ENCODE assay signal across 8 cellular contexts in the genomic region with DNA sequence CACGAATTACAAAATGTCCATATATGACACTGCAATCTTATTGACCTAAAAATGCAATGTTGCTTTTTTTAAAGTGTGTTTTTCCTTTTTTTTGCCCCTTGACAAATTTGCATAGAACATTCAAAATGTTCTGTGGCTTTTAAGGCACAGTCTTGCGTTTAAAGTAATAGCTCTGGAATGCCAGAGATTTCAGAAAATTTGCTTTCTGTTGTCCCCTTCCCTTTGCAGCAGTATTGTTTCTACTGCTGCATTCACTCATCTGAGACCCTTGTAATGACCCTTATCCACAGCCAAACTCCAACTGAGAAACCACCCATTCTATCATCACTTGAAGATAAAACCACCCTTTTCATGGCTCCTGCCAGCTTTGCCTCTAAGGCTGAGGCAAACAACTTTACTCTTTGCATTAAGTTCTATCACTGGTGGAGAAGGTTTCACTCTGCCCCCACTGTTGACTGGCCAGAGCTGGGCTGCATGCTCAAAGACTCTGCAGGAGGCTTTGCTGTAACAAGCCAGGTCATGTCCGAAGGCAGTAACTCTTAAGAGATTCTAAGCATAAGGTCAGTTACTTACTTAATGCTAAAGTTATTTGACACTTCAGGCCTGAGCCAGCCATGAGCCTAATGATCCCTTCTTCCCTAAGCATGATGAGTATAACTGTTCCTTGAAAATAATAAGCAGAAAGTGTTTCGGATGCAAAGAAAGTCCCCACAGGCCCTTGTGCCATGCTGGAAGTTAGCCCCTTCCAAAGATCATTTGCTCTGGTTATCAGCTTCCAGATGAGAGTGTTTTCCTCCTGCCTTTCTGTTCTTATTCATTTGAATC.
A peak's percentile ranks its signal among the peaks of the same experiment; 100 is the strongest.
DNase-seq lines count a peak whose midpoint lies in the region; ATAC-seq and TF ChIP-seq lines count a peak whose summit lies in the region.

No MANE protein-coding gene starts in this region.

- no peaks in the 10 kb centered on the region for H3K9me3 ChIP-seq in adipocyte (ENCODE audit: control insufficient read depth, low read length)

- no peaks in the 10 kb centered on the region for H3K27me3 ChIP-seq in adipocyte (replicated peaks; ENCODE audit: control insufficient read depth, insufficient read depth, low read length)

- H3K36me3 Mint-ChIP-seq in glutamatergic neuron (ENCODE audit: unreplicated experiment) (no peaks in the 10 kb centered on the region), osteocyte (ENCODE audit: unreplicated experiment) (no peaks in the 10 kb centered on the region)
- peaks cover 0 to 11% of the 10 kb centered on the region in 2 donors for H3K36me3 Mint-ChIP-seq in activated naive CD4-positive, alpha-beta T cell treated with anti-CD3 and anti-CD28 coated beads, Interleukin-2, amount 50 U/mL, for 72 hours
- peaks cover 7% of the 10 kb centered on the region for H3K36me3 Mint-ChIP-seq in activated CD8-positive, alpha-beta memory T cell treated with anti-CD3 and anti-CD28 coated beads, Interleukin-2, amount 10 ng/mL, durations not matched to agents 7 days and 5 days

- H3K27me3 Mint-ChIP-seq in glutamatergic neuron (ENCODE audit: unreplicated experiment): peaks cover 4% of the 10 kb centered on the region
- no peaks in the 10 kb centered on the region for H3K27me3 Mint-ChIP-seq in osteocyte (ENCODE audit: unreplicated experiment)
- no peaks in the 10 kb centered on the region for H3K27me3 Mint-ChIP-seq in activated CD8-positive, alpha-beta memory T cell treated with anti-CD3 and anti-CD28 coated beads, Interleukin-2, amount 10 ng/mL, durations not matched to agents 7 days and 5 days

- peaks cover 19% of the 10 kb centered on the region for H3K4me1 Mint-ChIP-seq in glutamatergic neuron (ENCODE audit: low read depth, unreplicated experiment)
- H3K4me1 Mint-ChIP-seq in osteocyte (ENCODE audit: unreplicated experiment): peaks cover 46% of the 10 kb centered on the region
- H3K4me1 Mint-ChIP-seq in activated CD8-positive, alpha-beta memory T cell treated with anti-CD3 and anti-CD28 coated beads, Interleukin-2, amount 10 ng/mL, durations not matched to agents 7 days and 5 days: peaks cover 2% of the 10 kb centered on the region

- H3K27ac Mint-ChIP-seq in glutamatergic neuron (ENCODE audit: unreplicated experiment): peak overlapping the region; percentile 13
- peak overlapping the region; percentile 81 for H3K27ac Mint-ChIP-seq in osteocyte (ENCODE audit: unreplicated experiment)
- H3K27ac Mint-ChIP-seq in activated naive CD4-positive, alpha-beta T cell treated with anti-CD3 and anti-CD28 coated beads, Interleukin-2, amount 50 U/mL, for 72 hours: peak overlapping the region in 1 of 2 donors; percentile 44
- no peak overlapping the region for H3K27ac Mint-ChIP-seq in activated CD8-positive, alpha-beta memory T cell treated with anti-CD3 and anti-CD28 coated beads, Interleukin-2, amount 10 ng/mL, durations not matched to agents 7 days and 5 days

- TF ChIP-seq CTCF in glutamatergic neuron (IDR thresholded peaks at IDR 0.05; ENCODE audit: partially characterized antibody, unreplicated experiment) (no peak), osteocyte (IDR thresholded peaks at IDR 0.05) (no peak)

- DNase-seq in AG20443 (ENCODE audit: low spot score) (peak; percentile 44), adipocyte (ENCODE audit: low read depth) (peak; percentile 82), glutamatergic neuron (no peak), osteocyte (ENCODE audit: extremely low spot score, unreplicated experiment) (no peak), NCI-H1436 (lab: John Stamatoyannopoulos, UW) (no peak), NCI-H2196 (lab: John Stamatoyannopoulos, UW; ENCODE audit: unreplicated experiment) (no peak)
- DNase-seq in activated naive CD4-positive, alpha-beta T cell treated with anti-CD3 and anti-CD28 coated beads, Interleukin-2, amount 50 U/mL, for 72 hours (ENCODE audit: low spot score in 2 of 2): no peak
- no peak for DNase-seq in activated CD8-positive, alpha-beta memory T cell treated with anti-CD3 and anti-CD28 coated beads, Interleukin-2, amount 10 ng/mL, durations not matched to agents 7 days and 5 days

- H3K4me3 ChIP-seq in adipocyte (ENCODE audit: low read length): peak overlapping the region; percentile 75

- H3K4me3 Mint-ChIP-seq in glutamatergic neuron (ENCODE audit: unreplicated experiment) (no peak overlapping the region), osteocyte (ENCODE audit: unreplicated experiment) (peak overlapping the region; percentile 5)
- no peak overlapping the region for H3K4me3 Mint-ChIP-seq in activated CD8-positive, alpha-beta memory T cell treated with anti-CD3 and anti-CD28 coated beads, Interleukin-2, amount 10 ng/mL, durations not matched to agents 7 days and 5 days

- no peaks in the 10 kb centered on the region for H3K9me3 Mint-ChIP-seq in glutamatergic neuron (ENCODE audit: unreplicated experiment)
- no peaks in the 10 kb centered on the region for H3K9me3 Mint-ChIP-seq in osteocyte (ENCODE audit: unreplicated experiment)
- no peaks in the 10 kb centered on the region for H3K9me3 Mint-ChIP-seq in activated naive CD4-positive, alpha-beta T cell treated with anti-CD3 and anti-CD28 coated beads, Interleukin-2, amount 50 U/mL, for 72 hours
- H3K9me3 Mint-ChIP-seq in activated CD8-positive, alpha-beta memory T cell treated with anti-CD3 and anti-CD28 coated beads, Interleukin-2, amount 10 ng/mL, durations not matched to agents 7 days and 5 days (ENCODE audit: low read depth): no peaks in the 10 kb centered on the region

- CTCF ChIA-PET in activated CD8-positive, alpha-beta memory T cell treated with anti-CD3 and anti-CD28 coated beads, Interleukin-2, amount 10 ng/mL, durations not matched to agents 7 days and 5 days (lab: Charles Lee): no interaction called here

- H3K9ac ChIP-seq in adipocyte (ENCODE audit: low read length): peak overlapping the region; percentile 76

- peaks cover 2% of the 10 kb centered on the region for H3K36me3 ChIP-seq in adipocyte (ENCODE audit: control insufficient read depth, insufficient read depth, low read length, severe bottlenecking)

- ATAC-seq in activated naive CD4-positive, alpha-beta T cell treated with anti-CD3 and anti-CD28 coated beads, Interleukin-2, amount 50 U/mL, for 72 hours: no peak
- no peak for ATAC-seq in activated CD8-positive, alpha-beta memory T cell treated with anti-CD3 and anti-CD28 coated beads, Interleukin-2, amount 10 ng/mL, durations not matched to agents 7 days and 5 days

- H3K4me1 ChIP-seq in adipocyte (ENCODE audit: control insufficient read depth, insufficient read depth, low read length): peaks cover 62% of the 10 kb centered on the region

Comparison
In these comparisons a context has a peak if more than half of its experiments do, and no peak if none do; other contexts are left out.
1. DNase-seq: peak in AG20443 (single experiment) and adipocyte (single experiment); none in glutamatergic neuron (single experiment), osteocyte (single experiment), activated naive CD4-positive, alpha-beta T cell treated with anti-CD3 and anti-CD28 coated beads, Interleukin-2, amount 50 U/mL, for 72 hours (0 of 2), NCI-H1436 (single experiment), activated CD8-positive, alpha-beta memory T cell treated with anti-CD3 and anti-CD28 coated beads, Interleukin-2, amount 10 ng/mL, durations not matched to agents 7 days and 5 days (single experiment) and NCI-H2196 (single experiment).